Comparison of ENCODE assay signal across 12 cellular contexts in genomic region chr13:96650301-96650886, GRCh38.
DNase-seq lines count a peak whose midpoint lies in the region; ATAC-seq, FAIRE-seq and TF ChIP-seq lines count a peak whose summit lies in the region.
"Had no signal": no experiment of that assay in that cellular context is flagged by ENCODE, and none has a peak within 500 bp of the region (broad histone marks: within the 10 kb centered on the region; RNA-seq: fewer than 3 reads in every experiment).

No MANE protein-coding gene starts in this region.

- H3K27ac ChIP-seq in H9 (ENCODE audit: insufficient read length, low read depth, low read length) (no peak overlapping the region), heart left ventricle (no peak overlapping the region)
- H3K27ac ChIP-seq: C4-2B, cardiac muscle cell had no signal

- no peaks in the 10 kb centered on the region for H3K79me2 ChIP-seq in H9 (ENCODE audit: insufficient read depth, low read length)

- peak; percentile 29 for TF ChIP-seq CTCF in GM12873 (IDR thresholded peaks at IDR 0.05; ENCODE audit: insufficient read depth, low read depth, low read length, missing control alignments)
- peak; percentile 34; the same call in 1 of the 3 replicates for TF ChIP-seq CTCF in H9 (conservative IDR thresholded peaks at IDR 0.05)
- no peak for TF ChIP-seq CTCF in fibroblast of villous mesenchyme (IDR thresholded peaks at IDR 0.05; ENCODE audit: insufficient read depth, low read depth, low read length)
- TF ChIP-seq CTCF in natural killer cell (IDR thresholded peaks at IDR 0.05), result no peak
- no peak for TF ChIP-seq CTCF in heart left ventricle (IDR thresholded peaks at IDR 0.05)
- TF ChIP-seq CTCF in D721Med (IDR thresholded peaks at IDR 0.05; ENCODE audit: insufficient read depth, missing control alignments), result no peak

- no peak overlapping the region for H3K4me2 ChIP-seq in H9 (ENCODE audit: insufficient read depth, insufficient read length, low read length)

- H3K27me3 ChIP-seq in H9 (ENCODE audit: insufficient read depth, low read length) (no peaks in the 10 kb centered on the region), heart left ventricle (no peaks in the 10 kb centered on the region)
- H3K27me3 ChIP-seq: cardiac muscle cell had no signal

- no peak overlapping the region for H2AK5ac ChIP-seq in H9 (ENCODE audit: insufficient read length, low read length)

- H3K23me2 ChIP-seq in H9 (ENCODE audit: insufficient read length, low read depth, low read length, poor library complexity, severe bottlenecking), result no peaks in the 10 kb centered on the region

- intact Hi-C loops in natural killer cell (cut with micrococcal nuclease) (no loop called here), heart left ventricle (cut with DNase I) (no loop called here)

- H3T11ph ChIP-seq in H9 (ENCODE audit: low read length), result no peak overlapping the region

- H3K9me3 Mint-ChIP-seq in H9 (peaks cover 0 to 2% of the 10 kb centered on the region in 2 experiments; a peak in 1 of 5 replicates), natural killer cell (peaks cover 6% of the 10 kb centered on the region in 2 donors)

- ATAC-seq in natural killer cell, result no peak
- ATAC-seq in heart left ventricle, result no peak
- ATAC-seq: left lobe of liver had no signal

- H3K56ac ChIP-seq in H9 (ENCODE audit: insufficient read length, low read depth, low read length), result no peak overlapping the region

- H3K79me1 ChIP-seq in H9 (ENCODE audit: insufficient read depth, low read depth, low read length, poor library complexity, severe bottlenecking), result no peaks in the 10 kb centered on the region

- H3K4me3 Mint-ChIP-seq in H9 (no peak overlapping the region), natural killer cell (no peak overlapping the region)

- no peak overlapping the region for H3K9ac ChIP-seq in H9 (ENCODE audit: extremely low read depth, insufficient read length, low read length)

- no CpG with 5 or more reads among the region's 3 CpGs for WGBS in H9 (ENCODE audit: extremely low coverage, insufficient read length, low lambda C conversion rate)
- WGBS in heart left ventricle, 4 donors, result 70 to 76% (median 72%) methylated on average over 3 of the region's 3 CpGs

- DNase-seq in H9, result no peak
- DNase-seq in HT-29 (ENCODE audit: low spot score), result peak; percentile 28
- peak; percentile 48 for DNase-seq in fibroblast of villous mesenchyme (ENCODE audit: low read depth)
- no peak for DNase-seq in natural killer cell
- DNase-seq in COR-L47 (lab: John Stamatoyannopoulos, UW), result no peak
- DNase-seq in heart left ventricle, result no peak
- DNase-seq in D721Med (ENCODE audit: insufficient read length, low spot score), result no peak
- DNase-seq: activated CD4-positive, CD25-positive, alpha-beta regulatory T cell treated with anti-CD3 and anti-CD28 coated beads, Interleukin-2, amount 50 U/mL, for 72 hours had no signal

- no peak overlapping the region for H2BK15ac ChIP-seq in H9 (ENCODE audit: low read depth, low read length)

- H3K4me1 ChIP-seq in H9 (ENCODE audit: insufficient read depth, low read length) (no peaks in the 10 kb centered on the region), heart left ventricle (no peaks in the 10 kb centered on the region)

- H3K18ac ChIP-seq in H9 (ENCODE audit: insufficient read length, low read depth, low read length), result no peak overlapping the region

- H3K4me3 ChIP-seq in fibroblast of villous mesenchyme (ENCODE audit: low read depth, low read length) (no peak overlapping the region), heart left ventricle (no peak overlapping the region)
- H3K4me3 ChIP-seq: cardiac muscle cell had no signal

- H3K4ac ChIP-seq in H9 (ENCODE audit: low read depth, low read length), result no peak overlapping the region

- H2AFZ ChIP-seq in H9 (ENCODE audit: low read length), result no peak overlapping the region

- FAIRE-seq in D721Med (lab: Jason Lieb, UNC), result no peak

- no peak overlapping the region for H3K27ac Mint-ChIP-seq in H9
- H3K27ac Mint-ChIP-seq in natural killer cell, result no peak overlapping the region

- H3K14ac ChIP-seq in H9 (ENCODE audit: insufficient read depth, low read length), result no peak overlapping the region

- H3K36me3 ChIP-seq in heart left ventricle, result no peaks in the 10 kb centered on the region
- H3K36me3 ChIP-seq: cardiac muscle cell had no signal

- no peaks in the 10 kb centered on the region for H4K20me1 ChIP-seq in H9 (ENCODE audit: control insufficient read depth, insufficient read depth, insufficient read length)

- H4K91ac ChIP-seq in H9 (ENCODE audit: insufficient read length, low read depth, low read length), result no peak overlapping the region

- H3K36me3 Mint-ChIP-seq in H9 (ENCODE audit: insufficient read depth in 1 of 3, low read depth in 3 of 3) (no peaks in the 10 kb centered on the region), natural killer cell (peaks cover under 1% of the 10 kb centered on the region)

- H3K27me3 Mint-ChIP-seq in H9 (ENCODE audit: low read depth) (no peaks in the 10 kb centered on the region), natural killer cell (ENCODE audit: low read depth in 2 of 2) (no peaks in the 10 kb centered on the region)

- no peak for TF ChIP-seq POLR2A in heart left ventricle (IDR thresholded peaks at IDR 0.05)

- H2BK120ac ChIP-seq in H9 (ENCODE audit: low read depth, low read length, poor library complexity, severe bottlenecking), result no peak overlapping the region

- H2BK12ac ChIP-seq in H9 (ENCODE audit: insufficient read length, low read depth, low read length), result no peak overlapping the region

- H2BK5ac ChIP-seq in H9 (ENCODE audit: insufficient read length, low read length), result no peak overlapping the region

- H4K8ac ChIP-seq in H9 (replicated peaks; ENCODE audit: insufficient read length, low read depth, low read length), result no peak overlapping the region

- H3K9me3 ChIP-seq in H9 (ENCODE audit: control insufficient read depth, low read depth, low read length) (no peaks in the 10 kb centered on the region), heart left ventricle (peaks cover 0 to 10% (median 2%) of the 10 kb centered on the region in 12 donors)

- no peak overlapping the region for H2BK20ac ChIP-seq in H9 (ENCODE audit: low read depth, low read length, poor library complexity, severe bottlenecking)

- H4K5ac ChIP-seq in H9 (ENCODE audit: insufficient read length, low read depth, low read length), result no peak overlapping the region

- no peak overlapping the region for H3K23ac ChIP-seq in H9 (ENCODE audit: insufficient read length, low read depth, low read length)

- H3K4me1 Mint-ChIP-seq in H9 (no peaks in the 10 kb centered on the region), natural killer cell (no peaks in the 10 kb centered on the region)

Comparison
In these comparisons a context has a peak if more than half of its experiments do, and no peak if none do; other contexts are left out.
1. CTCF ChIP-seq: peak in GM12873 (single experiment) and H9 (single experiment); none in fibroblast of villous mesenchyme (single experiment), natural killer cell (single experiment), heart left ventricle (0 of 12) and D721Med (single experiment).
2. DNase-seq: peak in HT-29 (single experiment) and fibroblast of villous mesenchyme (single experiment); none in H9 (single experiment), natural killer cell (single experiment), COR-L47 (single experiment), heart left ventricle (0 of 5) and D721Med (single experiment).